8 cellular contexts compared by ENCODE assay signal in the genomic region with DNA sequence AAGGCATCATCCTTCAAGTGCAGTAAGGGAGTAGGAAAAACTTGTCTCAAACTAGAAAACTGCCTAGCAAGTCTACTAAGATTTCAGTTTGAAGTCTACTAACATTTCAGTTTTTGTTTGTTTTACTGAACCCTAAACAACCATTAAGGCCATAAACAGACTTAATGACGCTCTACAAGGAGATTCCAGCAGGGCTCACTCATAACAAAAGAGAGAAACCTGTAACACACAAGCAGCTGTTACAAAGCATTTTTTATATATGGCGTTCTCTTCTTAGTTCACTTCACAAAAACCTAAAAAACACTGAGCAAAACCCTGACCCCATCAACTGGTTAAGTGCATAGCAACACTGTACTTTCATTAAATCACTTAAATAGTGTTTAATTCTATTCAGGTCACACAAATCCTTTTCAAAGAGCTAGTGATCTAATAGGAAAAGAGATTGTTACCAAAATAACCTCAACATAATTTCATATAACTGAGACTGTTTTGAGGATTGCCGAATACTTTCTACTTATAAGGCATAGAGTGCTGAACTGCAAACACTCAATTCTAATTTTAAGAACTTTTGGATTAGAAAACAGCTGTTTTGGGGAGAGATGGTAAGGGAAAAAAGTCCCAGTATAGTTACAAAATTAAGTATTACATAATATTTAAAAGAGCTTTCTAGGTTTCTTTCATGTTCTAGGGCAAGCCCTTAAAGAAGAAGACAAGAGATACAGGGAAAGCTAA. TPM values are rescaled to one million over a fixed set of nuclear protein-coding genes. Genes with fewer than 3 reads are reported as not detected.
DNase-seq lines count a peak whose midpoint lies in the region; ATAC-seq and TF ChIP-seq lines count a peak whose summit lies in the region.

No MANE protein-coding gene starts in this region.

- H3K4me1 Mint-ChIP-seq in MCF 10A (ENCODE audit: insufficient read depth, unreplicated experiment) = peaks cover 44% of the 10 kb centered on the region
- peaks cover 15% of the 10 kb centered on the region for H3K4me1 Mint-ChIP-seq in memory B cell

- H3K36me3 Mint-ChIP-seq in MCF 10A (ENCODE audit: insufficient read depth, unreplicated experiment) (peaks cover 11% of the 10 kb centered on the region), memory B cell (peaks cover 2% of the 10 kb centered on the region)

- TSS peak; percentile 46 for BruUV-seq in MCF 10A (replicated peaks; lab: Mats Ljungman, UMichigan)

- H3F3A ChIP-seq in DOHH2 (ENCODE audit: control insufficient read depth, insufficient read depth) = peaks cover 9% of the 10 kb centered on the region

- H3K9me3 Mint-ChIP-seq in MCF 10A (ENCODE audit: unreplicated experiment) (no peaks in the 10 kb centered on the region), memory B cell (no peaks in the 10 kb centered on the region)

- CTCF ChIA-PET in MCF 10A (lab: Yijun Ruan, JAX) = interaction anchor here (0.5 to 3.0 kb wide), 15 partner anchors 8 to 496 kb away, joined by 3 to 25 read pairs (median 3); no protein-coding TSS in a partner anchor

- H3K27me3 Mint-ChIP-seq in MCF 10A (ENCODE audit: insufficient read depth, unreplicated experiment) (no peaks in the 10 kb centered on the region), memory B cell (no peaks in the 10 kb centered on the region)

- H3K27ac ChIP-seq in DOHH2 (ENCODE audit: low read depth, low read length) (no peak overlapping the region), Karpas-422 (ENCODE audit: low read length) (no peak overlapping the region), aorta (ENCODE audit: low read depth in 1 of 2, low read length in 2 of 2) (peak overlapping the region; percentile 65 to 82)
- no peak overlapping the region for H3K27ac ChIP-seq in effector memory CD4-positive, alpha-beta T cell (ENCODE audit: insufficient read depth, low read length, poor library complexity, severe bottlenecking)

- no peak overlapping the region for H2AFZ ChIP-seq in Karpas-422 (ENCODE audit: low read length)

- POLR2A ChIA-PET in MCF 10A (lab: Yijun Ruan, JAX) = interaction anchor here (0.6 to 6.0 kb wide), 42 partner anchors 8 to 1795 kb away, joined by 3 to 68 read pairs (median 5); partner anchors contain the start of genes ARID4B, GGPS1, MTR and RBM34

- intact Hi-C loops in MCF 10A (cut with micrococcal nuclease) (loop anchor here (2.0 to 10.0 kb wide), 2 partner anchors 174 to 888 kb away; partner anchors contain the start of genes ARID4B, GGPS1 and IRF2BP2), aorta (cut with DNase I) (loop anchor here (10.0 kb wide), 3 partner anchors 178 to 562 kb away; partner anchors contain the start of genes ARID4B (in 1 of the 2), GGPS1 (in 1 of the 2) and NID1 (in 1 of the 2))

- WGBS in aorta, 2 donors = 1 to 2% methylated on average over 3 of the region's 3 CpGs

- peak overlapping the region; percentile 88 for H3K27ac Mint-ChIP-seq in MCF 10A (ENCODE audit: low read depth, unreplicated experiment)
- peak overlapping the region; percentile 91 for H3K27ac Mint-ChIP-seq in memory B cell

- H3K27me3 ChIP-seq in DOHH2 (ENCODE audit: control insufficient read depth, low read length) (no peaks in the 10 kb centered on the region), Karpas-422 (ENCODE audit: low read length) (no peaks in the 10 kb centered on the region), aorta (ENCODE audit: control insufficient read depth in 1 of 2, insufficient read depth in 2 of 2, low read length in 1 of 2) (no peaks in the 10 kb centered on the region)
- H3K27me3 ChIP-seq in effector memory CD4-positive, alpha-beta T cell (replicated peaks; ENCODE audit: control insufficient read depth, insufficient read depth, low read length, poor library complexity, severe bottlenecking) = no peaks in the 10 kb centered on the region

- ATAC-seq in memory B cell (ENCODE audit: low read depth) (no peak), aorta (ENCODE audit: low FRiP score) (no peak)

- H3K9me3 ChIP-seq in DOHH2 (ENCODE audit: control insufficient read depth, insufficient read depth, low read length) (no peaks in the 10 kb centered on the region), Karpas-422 (ENCODE audit: low read length) (no peaks in the 10 kb centered on the region), aorta (ENCODE audit: control insufficient read depth, low read length) (no peaks in the 10 kb centered on the region)
- no peaks in the 10 kb centered on the region for H3K9me3 ChIP-seq in effector memory CD4-positive, alpha-beta T cell (ENCODE audit: control insufficient read depth, low read length)

- H3K4me1 ChIP-seq in DOHH2 (ENCODE audit: control insufficient read depth, low read length) (peaks cover 22% of the 10 kb centered on the region), Karpas-422 (ENCODE audit: low read length) (peaks cover 22% of the 10 kb centered on the region), aorta (ENCODE audit: control insufficient read depth in 1 of 2, insufficient read depth in 2 of 2, low read length in 2 of 2) (peaks cover 0 to 4% of the 10 kb centered on the region in 2 donors)
- peaks cover 4% of the 10 kb centered on the region for H3K4me1 ChIP-seq in effector memory CD4-positive, alpha-beta T cell (ENCODE audit: control insufficient read depth, insufficient read depth, low read length, poor library complexity, severe bottlenecking)

- H3K9me2 ChIP-seq in DOHH2 (replicated peaks; ENCODE audit: control insufficient read depth, low read length) (no peaks in the 10 kb centered on the region), Karpas-422 (replicated peaks; ENCODE audit: insufficient read depth, low read length) (no peaks in the 10 kb centered on the region)

- 0 out of 2 replicates have a peak, but pooled peaks cover 3% of the 10 kb centered on the region for H3K36me3 ChIP-seq in DOHH2 (ENCODE audit: control insufficient read depth, low read length)
- no peaks in the 10 kb centered on the region for H3K36me3 ChIP-seq in Karpas-422 (ENCODE audit: insufficient read depth, low read length)
- no peaks in the 10 kb centered on the region for H3K36me3 ChIP-seq in aorta (ENCODE audit: control insufficient read depth in 1 of 2, insufficient read depth in 2 of 2, low read length in 1 of 2)
- H3K36me3 ChIP-seq in effector memory CD4-positive, alpha-beta T cell (ENCODE audit: control insufficient read depth, insufficient read depth, low read length) = no peaks in the 10 kb centered on the region

- H3K4me2 ChIP-seq in DOHH2 (ENCODE audit: low read length) = peak overlapping the region; percentile 100
- peak overlapping the region; percentile 89 for H3K4me2 ChIP-seq in Karpas-422 (ENCODE audit: low read depth, low read length, poor library complexity, severe bottlenecking)

- TF ChIP-seq CTCF in DOHH2 (IDR thresholded peaks at IDR 0.05; ENCODE audit: low read depth, low read length, poor library complexity, severe bottlenecking) (no peak), MCF 10A (IDR thresholded peaks at IDR 0.05; ENCODE audit: unreplicated experiment) (no peak)

- H3K4me3 Mint-ChIP-seq in MCF 10A (ENCODE audit: unreplicated experiment) (peak overlapping the region; percentile 97), memory B cell (peak overlapping the region; percentile 98)

- peak overlapping the region; percentile 93 for H3K4me3 ChIP-seq in DOHH2 (ENCODE audit: low read length)
- H3K4me3 ChIP-seq in Karpas-422 (ENCODE audit: low read length) = peak overlapping the region; percentile 75
- peak overlapping the region; percentile 96 to 99 for H3K4me3 ChIP-seq in aorta (ENCODE audit: low read length in 2 of 2)
- H3K4me3 ChIP-seq in effector memory CD4-positive, alpha-beta T cell (ENCODE audit: insufficient read depth, low read depth, low read length, poor library complexity, severe bottlenecking) = no peak overlapping the region

- H3K9ac ChIP-seq in Karpas-422 (ENCODE audit: low read length) = peak overlapping the region; percentile 68

- H3K79me2 ChIP-seq in DOHH2 (ENCODE audit: control insufficient read depth, low read length) = peaks cover 61% of the 10 kb centered on the region
- H3K79me2 ChIP-seq in Karpas-422 (ENCODE audit: low read length) = peaks cover 30% of the 10 kb centered on the region

- peaks cover 4% of the 10 kb centered on the region for H4K20me1 ChIP-seq in DOHH2 (ENCODE audit: control insufficient read depth, insufficient read depth, low read depth, low read length)
- peaks cover 28% of the 10 kb centered on the region for H4K20me1 ChIP-seq in Karpas-422 (ENCODE audit: insufficient read depth, low read depth, low read length)

- DNase-seq in Karpas-422 (no peak), MCF 10A (ENCODE audit: unreplicated experiment) (peak; percentile 39), memory B cell (ENCODE audit: low spot score in 2 of 2) (no peak), aorta (no peak), NCI-H526 treated with DMSO at 0.1 percent for 48 hours (lab: John Stamatoyannopoulos, UW) (no peak), 8988T (no peak)
- DNase-seq in effector memory CD4-positive, alpha-beta T cell = no peak

RNA-seq across cellular contexts. Expression of gene B3GALNT2, which starts 1.5 kb away (rescaled TPM):
- total RNA-seq in Karpas-422 (2014; rRNA removed; shearing (Covaris generic); ENCODE audit: low replicate concordance) = 10.8 and 15.4 TPM in 2 replicates
- total RNA-seq in MCF 10A (2022) = 82.4 and 88.4 TPM in 2 replicates
- total RNA-seq in aorta = 10 to 100 TPM; 29.8 to 44.6 TPM
- 10 to 100 TPM in 1 of 2 donors, 1 to 10 TPM in 1; 10.0 to 19.5 TPM for polyA plus RNA-seq in aorta

Comparison
In these comparisons a context has a peak if more than half of its experiments do, and no peak if none do; other contexts are left out.
1. H3K27ac ChIP-seq: peak in aorta (2 of 2); none in DOHH2 (single experiment), Karpas-422 (single experiment) and effector memory CD4-positive, alpha-beta T cell (single experiment).